ENCODE assay signal across 8 cellular contexts in genomic region chr11:126281666-126282175, GRCh38. TPM values are rescaled to one million over a fixed set of nuclear protein-coding genes. Genes with fewer than 3 reads are reported as not detected.
DNase-seq lines count a peak whose midpoint lies in the region; ATAC-seq and TF ChIP-seq lines count a peak whose summit lies in the region.

No MANE protein-coding gene starts in this region.

- DNase-seq in chondrocyte (ENCODE audit: low spot score), result no peak
- no peak for DNase-seq in natural killer cell treated with Interleukin-12 subunit alpha and Interleukin-12 subunit beta and Interleukin-15 and Interleukin-18, amount 100 ng/mL, for 72 hours (ENCODE audit: low spot score)
- DNase-seq in stimulated activated naive CD4-positive, alpha-beta T cell treated with Interleukin-2 at 50 U/mL for 16 hours (lab: John Stamatoyannopoulos, UW), result no peak
- DNase-seq in ureter (ENCODE audit: low spot score), result no peak
- DNase-seq in NCI-H2029 (lab: John Stamatoyannopoulos, UW), result no peak
- no peak for DNase-seq in stimulated activated CD4-positive, alpha-beta T cell treated with anti-CD3 and anti-CD28 coated beads, Interleukin-2, amount 100 ng/mL, for 24 hours

- no peak for ATAC-seq in natural killer cell treated with Interleukin-12 subunit alpha and Interleukin-12 subunit beta and Interleukin-15 and Interleukin-18, amount 100 ng/mL, for 72 hours

- H3K4me1 ChIP-seq in HUES6 (ENCODE audit: control insufficient read depth, insufficient read depth, low read length), result peaks cover 10% of the 10 kb centered on the region

- H3K9ac ChIP-seq in HUES6 (ENCODE audit: low read length), result no peak overlapping the region

- H3K36me3 Mint-ChIP-seq in chondrocyte (ENCODE audit: low read depth), result peaks cover 5% of the 10 kb centered on the region
- no peaks in the 10 kb centered on the region for H3K36me3 Mint-ChIP-seq in natural killer cell treated with Interleukin-12 subunit alpha and Interleukin-12 subunit beta and Interleukin-15 and Interleukin-18, amount 100 ng/mL, for 72 hours

- H3K4me3 Mint-ChIP-seq in chondrocyte (ENCODE audit: unreplicated experiment), result peak overlapping the region; percentile 98
- peak overlapping the region; percentile 98 for H3K4me3 Mint-ChIP-seq in natural killer cell treated with Interleukin-12 subunit alpha and Interleukin-12 subunit beta and Interleukin-15 and Interleukin-18, amount 100 ng/mL, for 72 hours

- H3K27me3 Mint-ChIP-seq in chondrocyte (ENCODE audit: low read depth), result no peaks in the 10 kb centered on the region
- no peaks in the 10 kb centered on the region for H3K27me3 Mint-ChIP-seq in natural killer cell treated with Interleukin-12 subunit alpha and Interleukin-12 subunit beta and Interleukin-15 and Interleukin-18, amount 100 ng/mL, for 72 hours

- peaks cover 6% of the 10 kb centered on the region for H3K27me3 ChIP-seq in HUES6 (ENCODE audit: control insufficient read depth, insufficient read depth, low read length)

- no peak for TF ChIP-seq CTCF in 22Rv1 (IDR thresholded peaks at IDR 0.05)
- TF ChIP-seq CTCF in chondrocyte (IDR thresholded peaks at IDR 0.05), result no peak

- H3K27ac ChIP-seq in 22Rv1, result peak overlapping the region; percentile 99
- H3K27ac ChIP-seq in HUES6 (ENCODE audit: low read depth, low read length), result no peak overlapping the region

- H3K36me3 ChIP-seq in HUES6 (ENCODE audit: control insufficient read depth, insufficient read depth, low read length), result peaks cover 27% of the 10 kb centered on the region

- H3K4me3 ChIP-seq in HUES6 (ENCODE audit: low read depth, low read length), result peak overlapping the region; percentile 68

- no peaks in the 10 kb centered on the region for H3K9me3 ChIP-seq in HUES6 (ENCODE audit: control insufficient read depth, insufficient read depth, low read depth, low read length)

- H3K4me1 Mint-ChIP-seq in chondrocyte (ENCODE audit: low read depth), result peaks cover 22% of the 10 kb centered on the region
- H3K4me1 Mint-ChIP-seq in natural killer cell treated with Interleukin-12 subunit alpha and Interleukin-12 subunit beta and Interleukin-15 and Interleukin-18, amount 100 ng/mL, for 72 hours (ENCODE audit: low read depth in 2 of 2), result peaks cover 41 to 49% of the 10 kb centered on the region in 2 donors

- no peaks in the 10 kb centered on the region for H3K9me3 Mint-ChIP-seq in chondrocyte (ENCODE audit: low read depth)
- H3K9me3 Mint-ChIP-seq in natural killer cell treated with Interleukin-12 subunit alpha and Interleukin-12 subunit beta and Interleukin-15 and Interleukin-18, amount 100 ng/mL, for 72 hours, result no peaks in the 10 kb centered on the region

- H3K27ac Mint-ChIP-seq in chondrocyte (ENCODE audit: unreplicated experiment), result peak overlapping the region; percentile 87
- peak overlapping the region; percentile 85 to 95 for H3K27ac Mint-ChIP-seq in natural killer cell treated with Interleukin-12 subunit alpha and Interleukin-12 subunit beta and Interleukin-15 and Interleukin-18, amount 100 ng/mL, for 72 hours

RNA-seq across cellular contexts. Expression of gene TIRAP, which starts 1.2 kb away (rescaled TPM):
- total RNA-seq in chondrocyte (8.6 to 10.0 TPM (median 9.8 TPM) in 3 replicates), ureter (14.5 TPM)
- 10 to 100 TPM; 19.8 to 19.9 TPM for total RNA-seq in natural killer cell treated with Interleukin-12 subunit alpha and Interleukin-12 subunit beta and Interleukin-15 and Interleukin-18, amount 100 ng/mL, for 72 hours

RNA-seq across cellular contexts. Expression of gene FOXRED1, which starts 12.8 kb away (rescaled TPM):
- total RNA-seq in chondrocyte, result 19.1 to 32.5 TPM (median 19.3 TPM) in 3 replicates
- total RNA-seq in natural killer cell treated with Interleukin-12 subunit alpha and Interleukin-12 subunit beta and Interleukin-15 and Interleukin-18, amount 100 ng/mL, for 72 hours, result 10 to 100 TPM; 39.7 to 79.6 TPM
- total RNA-seq in ureter, result 29.8 TPM

RNA-seq across cellular contexts. Expression of gene SRPRA, which starts 13.0 kb away (rescaled TPM):
- total RNA-seq in chondrocyte (108 to 144 TPM (median 110 TPM) in 3 replicates), ureter (130 TPM)
- total RNA-seq in natural killer cell treated with Interleukin-12 subunit alpha and Interleukin-12 subunit beta and Interleukin-15 and Interleukin-18, amount 100 ng/mL, for 72 hours, result 100 to 1,000 TPM; 197 to 213 TPM

RNA-seq across cellular contexts. Expression of gene DCPS, which starts 22.1 kb away (rescaled TPM):
- 12.3 to 14.8 TPM (median 12.4 TPM) in 3 replicates for total RNA-seq in chondrocyte
- 10 to 100 TPM; 32.8 to 46.7 TPM for total RNA-seq in natural killer cell treated with Interleukin-12 subunit alpha and Interleukin-12 subunit beta and Interleukin-15 and Interleukin-18, amount 100 ng/mL, for 72 hours
- total RNA-seq in ureter, result 23.2 TPM
